23 cellular contexts compared by ENCODE assay signal in genomic region chr19:8231073-8231604, GRCh38. TPM values are rescaled to one million over a fixed set of nuclear protein-coding genes. Genes with fewer than 3 reads are reported as not detected.
DNase-seq lines count a peak whose midpoint lies in the region; ATAC-seq, FAIRE-seq and TF ChIP-seq lines count a peak whose summit lies in the region.
"Had no signal": no experiment of that assay in that cellular context is flagged by ENCODE, and none has a peak within 500 bp of the region (broad histone marks: within the 10 kb centered on the region; RNA-seq: fewer than 3 reads in every experiment).

No MANE protein-coding gene starts in this region.

- H3K36me3 ChIP-seq in HEK293 (ENCODE audit: control insufficient read depth in 2 of 2, insufficient read depth in 1 of 2, low read length in 2 of 2): no peaks in the 10 kb centered on the region; a peak in 1 of 3 replicates
- no peaks in the 10 kb centered on the region for H3K36me3 ChIP-seq in K562 (ENCODE audit: control insufficient read depth, insufficient read depth, low read length)
- no peaks in the 10 kb centered on the region for H3K36me3 ChIP-seq in osteoblast (ENCODE audit: insufficient read depth, low read length)
- H3K36me3 ChIP-seq: HAP-1 had no signal

- H3K4me1 Mint-ChIP-seq in T-cell: peaks cover 0 to 5% (median 0%) of the 10 kb centered on the region in 3 donors
- H3K4me1 Mint-ChIP-seq: CD4-positive, CD25-positive, alpha-beta regulatory T cell; GM23338 had no signal

- no peaks in the 10 kb centered on the region for H3K4me1 ChIP-seq in HEK293 (ENCODE audit: control insufficient read depth, insufficient read depth, low read length)
- no peaks in the 10 kb centered on the region; a peak in 1 of 5 replicates for H3K4me1 ChIP-seq in K562 (replicated peaks in 1 of 2; ENCODE audit: control insufficient read depth in 2 of 2, insufficient read depth in 2 of 2, low read length in 2 of 2)
- H3K4me1 ChIP-seq in osteoblast (ENCODE audit: insufficient read depth, low read length): no peaks in the 10 kb centered on the region
- H3K4me1 ChIP-seq: Caco-2, HAP-1 had no signal

- H3K79me2 ChIP-seq in K562 (ENCODE audit: control insufficient read depth, insufficient read depth, low read length) (no peaks in the 10 kb centered on the region), osteoblast (ENCODE audit: insufficient read depth, low read length) (no peaks in the 10 kb centered on the region)

- in situ Hi-C loops in K562 (cut with MboI): no loop called here

- H3K27ac Mint-ChIP-seq in T-cell: no peak overlapping the region
- H3K27ac Mint-ChIP-seq: B cell; CD8-positive, alpha-beta T cell; GM23338 had no signal

- POLR2A ChIA-PET in HEK293 (lab: Yijun Ruan, JAX): no interaction called here
- POLR2A ChIA-PET in K562 (lab: Yijun Ruan, JAX): interaction anchor here (0.6 kb wide), 2 partner anchors 20 to 379 kb away, joined by 3 to 5 read pairs; no protein-coding TSS in a partner anchor
- POLR2A ChIA-PET in T-cell (lab: Charles Lee): no interaction called here

- peaks cover 0 to 7% of the 10 kb centered on the region in 2 experiments; a peak in 2 of 5 replicates for H3K27me3 ChIP-seq in K562 (ENCODE audit: control insufficient read depth in 2 of 2, insufficient read depth in 2 of 2, low read length in 2 of 2)
- H3K27me3 ChIP-seq in osteoblast (ENCODE audit: insufficient read depth, low read length): no peaks in the 10 kb centered on the region
- H3K27me3 ChIP-seq: BLaER1 had no signal

- H3K9ac ChIP-seq in K562 (ENCODE audit: insufficient read depth in 1 of 2, low read depth in 2 of 2, low read length in 2 of 2): no peak overlapping the region
- H3K9ac ChIP-seq: BLaER1 had no signal

- H3K4me3 Mint-ChIP-seq in T-cell: no peak overlapping the region
- H3K4me3 Mint-ChIP-seq: B cell; CD4-positive, CD25-positive, alpha-beta regulatory T cell; CD8-positive, alpha-beta T cell; GM23338 had no signal

- H3K36me3 Mint-ChIP-seq in T-cell: peaks cover 15% of the 10 kb centered on the region

- H3K27me3 Mint-ChIP-seq in T-cell: no peaks in the 10 kb centered on the region
- H3K27me3 Mint-ChIP-seq: B cell; CD4-positive, CD25-positive, alpha-beta regulatory T cell had no signal

- WGBS in K562 (ENCODE audit: insufficient coverage, low coverage, missing lambda C conversion rate): 7% methylated on average over 3 of the region's 3 CpGs

- no TSS peak for BruUV-seq in K562 (replicated peaks; lab: Mats Ljungman, UMichigan)

- peaks cover 0 to 5% (median 5%) of the 10 kb centered on the region in 3 donors for H3K9me3 Mint-ChIP-seq in T-cell

- TF ChIP-seq CTCF in HEK293 (tag by site-specific recombination; IDR thresholded peaks at IDR 0.05) (no peak), K562 (IDR thresholded peaks at IDR 0.05 in 2 of 3, conservative IDR thresholded peaks at IDR 0.05 in 1 of 3; ENCODE audit: insufficient read depth in 2 of 3, low read depth in 1 of 3, low read length in 3 of 3) (no peak), osteoblast (IDR thresholded peaks at IDR 0.05; ENCODE audit: extremely low read depth, low read depth, low read length) (no peak)

- TF ChIP-seq RAD21 in K562 (CRISPR knock-in tag; conservative IDR thresholded peaks at IDR 0.05 in 1 of 2, IDR thresholded peaks at IDR 0.05 in 1 of 2): no peak

- no peak for TF ChIP-seq POLR2A in K562 (conservative IDR thresholded peaks at IDR 0.05)

- TF ChIP-seq EP300 in K562 (IDR thresholded peaks at IDR 0.05; ENCODE audit: low read length): no peak

- H3K4me3 ChIP-seq in HEK293 (ENCODE audit: low read depth, low read length) (no peak overlapping the region), K562 (no peak overlapping the region), osteoblast (ENCODE audit: insufficient read depth, low read length) (no peak overlapping the region)
- H3K4me3 ChIP-seq: BLaER1, GM23338, HAP-1 had no signal

- H3K9me3 ChIP-seq in HEK293 (ENCODE audit: control insufficient read depth, insufficient read depth, low read depth, low read length) (no peaks in the 10 kb centered on the region), K562 (replicated peaks; ENCODE audit: control insufficient read depth, insufficient read depth, low read depth, low read length) (peaks cover 3% of the 10 kb centered on the region; the same call in 1 of the 2 replicates), osteoblast (ENCODE audit: low read depth, low read length) (no peaks in the 10 kb centered on the region)
- H3K9me3 ChIP-seq: HAP-1 had no signal

- CTCF ChIA-PET in HEK293 (lab: Yijun Ruan, JAX): no interaction called here
- CTCF ChIA-PET in K562 (lab: Yijun Ruan, JAX; ENCODE audit: low intra/inter-chr PET ratio): no interaction called here
- CTCF ChIA-PET in T-cell (lab: Charles Lee): no interaction called here

- H2AFZ ChIP-seq in K562 (ENCODE audit: low read depth, low read length) (no peak overlapping the region), osteoblast (ENCODE audit: low read length) (no peak overlapping the region)
- H2AFZ ChIP-seq: GM23338 had no signal

- ATAC-seq in K562 (no peak), left lobe of liver (peak; percentile 35), HG03521 (IDR thresholded peaks at IDR 0.05; ENCODE audit: unreplicated experiment) (no peak), T-cell (replicated peaks in 1 of 4) (no peak)
- ATAC-seq: CD8-positive, alpha-beta T cell; GM23338 had no signal

- intact Hi-C loops in K562 (cut with micrococcal nuclease): no loop called here

- no peak overlapping the region for H3K4me2 ChIP-seq in K562 (ENCODE audit: insufficient read depth, low read length)
- no peak overlapping the region for H3K4me2 ChIP-seq in osteoblast (ENCODE audit: insufficient read depth, low read length)
- H3K4me2 ChIP-seq: BLaER1, GM23338 had no signal

- DNase-seq in K562 (ENCODE audit: extremely low read depth in 1 of 4, low spot score in 3 of 4): no peak
- no peak for DNase-seq in left lobe of liver (ENCODE audit: low spot score)
- DNase-seq in osteoblast (ENCODE audit: insufficient read length, low spot score, missing footprints): peak; percentile 32
- DNase-seq in effector CD8-positive, alpha-beta T cell (lab: John Stamatoyannopoulos, UW): no peak
- DNase-seq in T-cell: no peak
- no peak for DNase-seq in activated naive CD4-positive, alpha-beta T cell treated with anti-CD3 and anti-CD28 coated beads, Interleukin-2, amount 50 U/mL, for 16 hours
- DNase-seq: Caco-2; CD4-positive, CD25-positive, alpha-beta regulatory T cell; CD8-positive, alpha-beta T cell; DMS153; DND-41 had no signal

- no peaks in the 10 kb centered on the region for H4K20me1 ChIP-seq in K562 (replicated peaks; ENCODE audit: control insufficient read depth, insufficient read depth, low read length)
- H4K20me1 ChIP-seq in osteoblast (ENCODE audit: insufficient read depth, low read length): no peaks in the 10 kb centered on the region

- no peak for FAIRE-seq in K562 (lab: Jason Lieb, UNC)
- FAIRE-seq: A204.1, G401.6, GM19239, H54 had no signal

- H3K27ac ChIP-seq in HEK293 (ENCODE audit: extremely low read depth, low read depth, low read length) (no peak overlapping the region), K562 (ENCODE audit: extremely low read depth, low read depth, low read length) (no peak overlapping the region), osteoblast (ENCODE audit: low read depth, low read length) (no peak overlapping the region)
- H3K27ac ChIP-seq: 22Rv1, BLaER1, C4-2B had no signal

- H3K9me1 ChIP-seq in K562 (ENCODE audit: control insufficient read depth, insufficient read depth, low read length): no peaks in the 10 kb centered on the region

TF ChIP-seq in K562, 482 proteins besides CTCF, POLR2A, EP300 and RAD21:
- TF ChIP-seq ZBTB33 (CRISPR knock-in tag; IDR thresholded peaks at IDR 0.05) (no peak), ZNF408 (CRISPR knock-in tag; IDR thresholded peaks at IDR 0.05; ENCODE audit: low read depth) (no peak), RBM25 (IDR thresholded peaks at IDR 0.05; ENCODE audit: low read depth, low read length, severe bottlenecking) (peak; percentile 56), SNRNP70 (optimal IDR thresholded peaks at IDR 0.05; ENCODE audit: low read depth, low read length) (no peak), TEAD1 (CRISPR knock-in tag; IDR thresholded peaks at IDR 0.05) (no peak)

RNA-seq across cellular contexts. Expression of gene CERS4, which starts 22.0 kb away (rescaled TPM):
- total RNA-seq in K562 (2011; cell fraction: chromatin; rRNA removed; ENCODE audit: low replicate concordance): 5.9 and 13.8 TPM in 2 replicates
- 7.5 and 9.3 TPM in 2 replicates for total RNA-seq in K562 (2011; cell fraction: nucleolus; rRNA removed)
- 6.3 and 10.6 TPM in 2 replicates for total RNA-seq in K562 (2011; cell fraction: nucleoplasm; rRNA removed)
- 3.8 and 5.2 TPM in 2 replicates for total RNA-seq in K562 (2014; rRNA removed)
- total RNA-seq in K562 (2014; rRNA removed; fragmentation: Illumina TruSeq; extraction: Trizol): 1.1 and 1.4 TPM in 2 replicates
- total RNA-seq in K562 (2015; rRNA removed; fragmentation: Illumina TruSeq; extraction: Trizol): 2.0 and 2.8 TPM in 2 replicates
- total RNA-seq in K562 (2021): 3.7 and 3.8 TPM in 2 replicates
- polyA plus RNA-seq in K562 (2011; rRNA removed): 4.4 and 7.4 TPM in 2 replicates
- 9.3 and 12.9 TPM in 2 replicates for polyA plus RNA-seq in K562 (2011; cell fraction: cytosol; rRNA removed)
- polyA plus RNA-seq in K562 (2011; cell fraction: nucleus; rRNA removed): 9.5 and 10.7 TPM in 2 replicates
- 1.4 and 6.1 TPM in 2 replicates for polyA plus RNA-seq in K562 (2012)
- 1.3 and 3.1 TPM in 2 replicates for polyA plus RNA-seq in K562 (2014; fragmentation: Illumina TruSeq; extraction: Trizol)
- polyA plus RNA-seq in K562 (2014; fragmentation: Nextera tagmentation; extraction: Ambion mirVana): under 1 TPM in 1 of 2 experiments, not detected in 1; 0.14 TPM
- 4.3 and 5.6 TPM in 2 replicates for polyA plus RNA-seq in K562 (2014; rRNA removed)
- polyA minus RNA-seq in K562 (2011; rRNA and poly(A)+ RNA removed): 3.0 and 5.3 TPM in 2 replicates
- 3.1 and 5.9 TPM in 2 replicates for polyA minus RNA-seq in K562 (2011; cell fraction: cytosol; rRNA and poly(A)+ RNA removed)
- 2.7 and 4.4 TPM in 2 replicates for polyA minus RNA-seq in K562 (2011; cell fraction: nucleus; rRNA and poly(A)+ RNA removed)
- 67.3 TPM for total RNA-seq in left lobe of liver
- 1.5 and 4.0 TPM in 2 replicates for total RNA-seq in osteoblast
- 10 to 100 TPM; 23.1 to 46.9 (median 29.0) TPM for total RNA-seq in T-cell

Comparison
In these comparisons a context has a peak if more than half of its experiments do, and no peak if none do; other contexts are left out.
1. Of the 44 proteins assayed by ChIP-seq in both K562 and HEK293: peak only in K562: none; only in HEK293: SETDB1; in both: none; in neither: 43.